12 cellular contexts compared by ENCODE assay signal in the genomic region with DNA sequence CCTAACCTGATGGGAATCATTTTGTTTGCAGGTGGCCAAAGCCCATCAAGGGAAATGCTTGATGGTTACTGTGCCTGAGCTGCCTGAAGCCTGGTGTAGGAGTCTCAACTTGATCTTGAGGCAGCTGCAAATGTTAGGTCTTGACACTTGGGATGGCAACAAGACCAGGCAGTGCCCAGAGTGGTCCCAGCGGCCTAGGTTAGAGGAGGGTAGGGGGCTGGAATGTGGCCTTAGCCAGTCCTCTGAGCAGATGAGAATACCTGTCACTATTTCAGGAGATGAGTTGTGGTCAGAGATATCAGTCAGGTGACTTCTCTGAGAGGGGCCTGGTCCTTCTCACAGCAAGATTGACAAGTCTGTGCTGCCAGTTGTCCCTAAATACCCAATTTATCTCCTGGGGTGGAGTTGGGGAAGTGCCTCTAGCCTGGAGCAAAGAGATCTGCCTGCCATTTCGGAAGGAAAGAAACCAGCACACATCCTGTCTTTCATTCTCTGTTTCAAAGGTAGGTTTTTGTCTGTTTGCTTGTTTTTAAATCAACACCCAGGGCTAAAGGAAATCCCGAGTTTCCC. TPM values are rescaled to one million over a fixed set of nuclear protein-coding genes. Genes with fewer than 3 reads are reported as not detected.
DNase-seq lines count a peak whose midpoint lies in the region; ATAC-seq and TF ChIP-seq lines count a peak whose summit lies in the region.
"Had no signal": no experiment of that assay in that cellular context is flagged by ENCODE, and none has a peak within 500 bp of the region (broad histone marks: within the 10 kb centered on the region; RNA-seq: fewer than 3 reads in every experiment).

No MANE protein-coding gene starts in this region.

- H3K9ac ChIP-seq in BLaER1 treated with 17β-estradiol and CSF1 and Interleukin-3, amounts not matched to agents 10 nM and 100 nM, result no peak overlapping the region
- H3K9ac ChIP-seq in SK-N-MC (ENCODE audit: insufficient read length), result no peak overlapping the region
- no peak overlapping the region for H3K9ac ChIP-seq in skeletal muscle tissue (ENCODE audit: low read depth in 1 of 3, low read length in 3 of 3)

- no peaks in the 10 kb centered on the region for H4K20me1 ChIP-seq in BLaER1 treated with 17β-estradiol and CSF1 and Interleukin-3, amounts not matched to agents 10 nM and 100 nM

- no peak for TF ChIP-seq CTCF in left ventricle myocardium inferior (IDR thresholded peaks at IDR 0.05; ENCODE audit: borderline replicate concordance)

- no peaks in the 10 kb centered on the region for H3K27me3 ChIP-seq in BLaER1 treated with 17β-estradiol and CSF1 and Interleukin-3, amounts not matched to agents 10 nM and 100 nM
- H3K27me3 ChIP-seq in left ventricle myocardium inferior (ENCODE audit: low read depth) (no peaks in the 10 kb centered on the region), skeletal muscle tissue (ENCODE audit: control insufficient read depth in 3 of 3, insufficient read depth in 3 of 3, low read length in 3 of 3) (no peaks in the 10 kb centered on the region)
- H3K27me3 ChIP-seq: right lobe of liver had no signal

- H3K4me3 ChIP-seq in BLaER1 treated with 17β-estradiol and CSF1 and Interleukin-3, amounts not matched to agents 10 nM and 100 nM, result no peak overlapping the region
- H3K4me3 ChIP-seq in SK-N-MC (peak overlapping the region; percentile 15; the same call in 1 of the 2 replicates), left ventricle myocardium inferior (peak overlapping the region; percentile 66), skeletal muscle tissue (ENCODE audit: low read length in 3 of 3) (no peak overlapping the region)
- H3K4me3 ChIP-seq: K562, right lobe of liver had no signal

- H3K4me2 ChIP-seq in BLaER1 treated with 17β-estradiol and CSF1 and Interleukin-3, amounts not matched to agents 10 nM and 100 nM, result peak overlapping the region in 9 of 11 experiments; percentile 32 to 66 (median 44); a peak in 17 of 22 replicates

- no peak for ATAC-seq in GM19455 (IDR thresholded peaks at IDR 0.05; ENCODE audit: unreplicated experiment)
- ATAC-seq in HG03097 (IDR thresholded peaks at IDR 0.05; ENCODE audit: low FRiP score, unreplicated experiment), result no peak
- ATAC-seq: K562 had no signal

- peaks cover 0 to 24% (median 10%) of the 10 kb centered on the region in 10 experiments; a peak in 15 of 20 replicates for H3K4me1 ChIP-seq in BLaER1 treated with 17β-estradiol and CSF1 and Interleukin-3, amounts not matched to agents 10 nM and 100 nM
- peaks cover 96% of the 10 kb centered on the region for H3K4me1 ChIP-seq in left ventricle myocardium inferior
- peaks cover 14 to 33% (median 20%) of the 10 kb centered on the region in 3 donors for H3K4me1 ChIP-seq in skeletal muscle tissue (ENCODE audit: control insufficient read depth in 3 of 3, insufficient read depth in 3 of 3, low read length in 3 of 3)

- intact Hi-C loops in left ventricle myocardium inferior (cut with micrococcal nuclease), result no loop called here

- DNase-seq in SK-N-MC (ENCODE audit: low read depth, low spot score), result no peak
- DNase-seq in left ventricle myocardium inferior, result no peak
- no peak for DNase-seq in mesenteric fat pad (ENCODE audit: low spot score)
- no peak for DNase-seq in middle frontal gyrus (ENCODE audit: extremely low spot score, low spot score)
- DNase-seq: GDM1, NCI-H2171 treated with DMSO at 0.1 percent for 48 hours, right lobe of liver had no signal

- no peaks in the 10 kb centered on the region for H3K36me3 ChIP-seq in BLaER1 treated with 17β-estradiol and CSF1 and Interleukin-3, amounts not matched to agents 10 nM and 100 nM
- no peaks in the 10 kb centered on the region for H3K36me3 ChIP-seq in SK-N-MC (ENCODE audit: insufficient read depth, low read length)
- peaks cover 5% of the 10 kb centered on the region for H3K36me3 ChIP-seq in left ventricle myocardium inferior
- H3K36me3 ChIP-seq in skeletal muscle tissue (ENCODE audit: control insufficient read depth in 3 of 3, insufficient read depth in 3 of 3, low read length in 3 of 3), result no peaks in the 10 kb centered on the region
- H3K36me3 ChIP-seq: right lobe of liver had no signal

- no peaks in the 10 kb centered on the region for H3K9me3 ChIP-seq in BLaER1 treated with 17β-estradiol and CSF1 and Interleukin-3, amounts not matched to agents 10 nM and 100 nM (replicated peaks in 1 of 11)
- no peaks in the 10 kb centered on the region for H3K9me3 ChIP-seq in SK-N-MC (ENCODE audit: low read depth, low read length)
- H3K9me3 ChIP-seq in left ventricle myocardium inferior (replicated peaks), result no peaks in the 10 kb centered on the region
- no peaks in the 10 kb centered on the region for H3K9me3 ChIP-seq in skeletal muscle tissue (ENCODE audit: control insufficient read depth in 3 of 3, low read length in 3 of 3)
- H3K9me3 ChIP-seq: right lobe of liver had no signal

- H3K27ac ChIP-seq in BLaER1 treated with 17β-estradiol and CSF1 and Interleukin-3, amounts not matched to agents 10 nM and 100 nM, result no peak overlapping the region; a peak in 1 of 22 replicates
- H3K27ac ChIP-seq in SK-N-MC (peak overlapping the region; percentile 91), left ventricle myocardium inferior (replicated peaks) (peak overlapping the region; percentile 86), skeletal muscle tissue (ENCODE audit: low read depth, low read length) (peak overlapping the region; percentile 39)

RNA-seq across cellular contexts. Expression of gene SPTBN1, which starts 13.4 kb away (rescaled TPM):
- total RNA-seq in left ventricle myocardium inferior (484 TPM), skeletal muscle tissue (251 TPM), mesenteric fat pad (776 TPM)

Comparison
In these comparisons a context has a peak if more than half of its experiments do, and no peak if none do; other contexts are left out.
1. H3K27ac ChIP-seq: peak in SK-N-MC (single experiment), left ventricle myocardium inferior (single experiment) and skeletal muscle tissue (single experiment); none in BLaER1 treated with 17β-estradiol and CSF1 and Interleukin-3, amounts not matched to agents 10 nM and 100 nM (0 of 11).
2. H3K4me3 ChIP-seq: peak in SK-N-MC (single experiment) and left ventricle myocardium inferior (single experiment); none in BLaER1 treated with 17β-estradiol and CSF1 and Interleukin-3, amounts not matched to agents 10 nM and 100 nM (0 of 10) and skeletal muscle tissue (0 of 3).